Comparison of ENCODE assay signal across 22 cellular contexts in the genomic region with DNA sequence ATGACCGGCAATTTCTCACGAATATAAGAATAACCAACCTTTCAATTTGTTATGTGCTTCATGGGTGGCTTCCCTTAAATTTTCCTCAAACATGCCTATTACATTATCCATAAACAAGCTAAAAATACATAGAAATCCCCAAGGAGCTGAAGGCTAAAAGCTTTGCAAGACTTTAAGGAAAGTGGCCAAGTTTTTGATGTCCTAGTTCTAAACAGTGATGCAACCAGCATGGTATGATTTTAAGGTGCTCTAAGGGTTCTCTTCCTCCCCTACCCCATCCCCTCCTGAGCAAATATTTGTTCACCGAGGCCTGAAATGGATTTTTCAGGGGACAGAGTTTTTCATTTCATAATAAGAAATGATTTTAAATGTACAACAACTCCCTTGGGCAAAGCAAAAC.
DNase-seq lines count a peak whose midpoint lies in the region; TF ChIP-seq lines count a peak whose summit lies in the region.
"Had no signal": no experiment of that assay in that cellular context is flagged by ENCODE, and none has a peak within 500 bp of the region (broad histone marks: within the 10 kb centered on the region; RNA-seq: fewer than 3 reads in every experiment).

No MANE protein-coding gene starts in this region.

- H3K36me3 ChIP-seq in adipocyte (ENCODE audit: control insufficient read depth, insufficient read depth, low read length, severe bottlenecking) (no peaks in the 10 kb centered on the region), subcutaneous abdominal adipose tissue (ENCODE audit: control insufficient read depth in 5 of 5, insufficient read depth in 5 of 5, low read length in 5 of 5) (no peaks in the 10 kb centered on the region)
- H3K36me3 ChIP-seq: HAP-1 had no signal

- H3K9me3 ChIP-seq in adipocyte (ENCODE audit: control insufficient read depth, low read length), result no peaks in the 10 kb centered on the region
- H3K9me3 ChIP-seq in subcutaneous abdominal adipose tissue (ENCODE audit: control insufficient read depth in 5 of 5, low read length in 5 of 5), result no peaks in the 10 kb centered on the region
- H3K9me3 ChIP-seq: A549, HAP-1 had no signal

- H3K4me3 ChIP-seq in adipocyte (ENCODE audit: low read length) (peak overlapping the region; percentile 13), cardiac fibroblast (replicated peaks in 1 of 2; ENCODE audit: low read depth in 2 of 2, low read length in 2 of 2) (no peak overlapping the region), fibroblast of mammary gland (ENCODE audit: control insufficient read depth, low read depth, low read length) (no peak overlapping the region), subcutaneous abdominal adipose tissue (ENCODE audit: low read depth in 1 of 5, low read length in 5 of 5) (peak overlapping the region in 3 of 5 donors; percentile 3 to 30 (median 29))
- H3K4me3 ChIP-seq: A549, GM23338, HAP-1, SK-N-MC had no signal

- no peak overlapping the region for H3K27ac ChIP-seq in subcutaneous abdominal adipose tissue (ENCODE audit: low read depth, low read length)
- H3K27ac ChIP-seq: A549, RWPE1, SK-N-MC had no signal

- H3K4me1 ChIP-seq in adipocyte (ENCODE audit: control insufficient read depth, insufficient read depth, low read length) (peaks cover 22% of the 10 kb centered on the region), subcutaneous abdominal adipose tissue (ENCODE audit: control insufficient read depth in 5 of 5, insufficient read depth in 5 of 5, low read length in 5 of 5) (peaks cover 0 to 37% (median 26%) of the 10 kb centered on the region in 5 donors)
- H3K4me1 ChIP-seq: A549, HAP-1 had no signal

- no peak overlapping the region for H3K9ac ChIP-seq in adipocyte (ENCODE audit: low read length)
- H3K9ac ChIP-seq in subcutaneous abdominal adipose tissue (ENCODE audit: low read length in 5 of 5), result no peak overlapping the region

- in situ Hi-C loops in ACHN (cut with HindIII; ENCODE audit: low pct_ligation_motif_present, low pct_unique_long_range_greater_than_20kb, low sequenced_read_pairs), result no loop called here

- DNase-seq in adipocyte (ENCODE audit: low read depth), result no peak
- DNase-seq in cardiac fibroblast (ENCODE audit: low read depth in 2 of 2), result peak; percentile 21 to 23
- peak; percentile 19 for DNase-seq in fibroblast of mammary gland (ENCODE audit: low read depth)
- DNase-seq in SW480 (ENCODE audit: low spot score), result no peak
- no peak for DNase-seq in MV-4-11 (lab: John Stamatoyannopoulos, UW)
- no peak for DNase-seq in ACHN
- DNase-seq: C1 segment of cervical spinal cord; CD4-positive, alpha-beta memory T cell; COR-L47; DMS53; HFFc6; KBM-7; NCI-H2029; NCI-H446 treated with DMSO at 0.1 percent for 48 hours; NCI-H526 treated with DMSO at 0.1 percent for 48 hours; SIG-M5 had no signal

- TF ChIP-seq CTCF in cardiac fibroblast (IDR thresholded peaks at IDR 0.05; ENCODE audit: low read depth, low read length) (no peak), fibroblast of mammary gland (conservative IDR thresholded peaks at IDR 0.05; ENCODE audit: control insufficient read depth, insufficient read depth, low read depth, low read length) (no peak)

- peaks cover 33% of the 10 kb centered on the region for H3K27me3 ChIP-seq in adipocyte (replicated peaks; ENCODE audit: control insufficient read depth, insufficient read depth, low read length)
- H3K27me3 ChIP-seq in subcutaneous abdominal adipose tissue (ENCODE audit: control insufficient read depth in 5 of 5, insufficient read depth in 4 of 5, low read length in 5 of 5), result no peaks in the 10 kb centered on the region

Comparison
In these comparisons a context has a peak if more than half of its experiments do, and no peak if none do; other contexts are left out.
1. DNase-seq: peak in cardiac fibroblast (2 of 2) and fibroblast of mammary gland (single experiment); none in adipocyte (single experiment), SW480 (single experiment), MV-4-11 (single experiment) and ACHN (single experiment).
2. H3K4me3 ChIP-seq: peak in adipocyte (single experiment) and subcutaneous abdominal adipose tissue (3 of 5); none in cardiac fibroblast (0 of 2) and fibroblast of mammary gland (single experiment).